In genomic region chr15:56040081-56041035, GRCh38 we compare ENCODE assay signal across 1 cellular context.
TF ChIP-seq lines count a peak whose summit lies in the region.

No MANE protein-coding gene starts in this region.

TF ChIP-seq in HepG2, 621 proteins besides CTCF, POLR2A, EP300 and RAD21 (continued from another document and continues in another):
- TF ChIP-seq MLX (CRISPR knock-in tag; IDR thresholded peaks at IDR 0.05) (peak; percentile 98), FOXA3 (CRISPR knock-in tag; IDR thresholded peaks at IDR 0.05) (peak; percentile 84; the same call in 1 of the 2 replicates), ZNF44 (CRISPR knock-in tag; IDR thresholded peaks at IDR 0.05) (0 out of 2 replicates have a peak, but pooled peaks have one; percentile 45), ZNF614 (CRISPR knock-in tag; IDR thresholded peaks at IDR 0.05; ENCODE audit: borderline replicate concordance) (0 out of 2 replicates have a peak, but pooled peaks have one; percentile 32), ZNF737 (CRISPR knock-in tag; IDR thresholded peaks at IDR 0.05; ENCODE audit: borderline replicate concordance) (peak; percentile 71; the same call in 1 of the 2 replicates), FOXA1 (IDR thresholded peaks at IDR 0.05) (no peak), FOXA1 (CRISPR knock-in tag; IDR thresholded peaks at IDR 0.05) (0 out of 2 replicates have a peak, but pooled peaks have one; percentile 25), JUNB (CRISPR knock-in tag; IDR thresholded peaks at IDR 0.05; ENCODE audit: borderline replicate concordance) (0 out of 2 replicates have a peak, but pooled peaks have one; percentile 50), ZNF746 (CRISPR knock-in tag; IDR thresholded peaks at IDR 0.05) (peak; percentile 55; the same call in 1 of the 2 replicates), ZBED4 (CRISPR knock-in tag; IDR thresholded peaks at IDR 0.05; ENCODE audit: borderline replicate concordance) (peak; percentile 17; the same call in 1 of the 2 replicates), PITX1 (CRISPR knock-in tag; IDR thresholded peaks at IDR 0.05) (peak; percentile 69; the same call in 1 of the 2 replicates), HOXA5 (CRISPR knock-in tag; IDR thresholded peaks at IDR 0.05) (peak; percentile 73; the same call in 1 of the 2 replicates), ELF1 (CRISPR knock-in tag; IDR thresholded peaks at IDR 0.05) (peak; percentile 39; the same call in 1 of the 2 replicates), KLF6 (CRISPR knock-in tag; IDR thresholded peaks at IDR 0.05) (peak; percentile 91), TBX2 (CRISPR knock-in tag; IDR thresholded peaks at IDR 0.05; ENCODE audit: borderline replicate concordance) (peak; percentile 62; the same call in 1 of the 2 replicates), YEATS4 (CRISPR knock-in tag; IDR thresholded peaks at IDR 0.05; ENCODE audit: borderline replicate concordance) (0 out of 2 replicates have a peak, but pooled peaks have one; percentile 47), TBX3 (IDR thresholded peaks at IDR 0.05; ENCODE audit: borderline replicate concordance) (peak; percentile 50; the same call in 1 of the 2 replicates), DRAP1 (CRISPR knock-in tag; IDR thresholded peaks at IDR 0.05) (no peak), FLYWCH1 (CRISPR knock-in tag; IDR thresholded peaks at IDR 0.05) (no peak), DDIT3 (CRISPR knock-in tag; IDR thresholded peaks at IDR 0.05) (no peak), NCOR1 (IDR thresholded peaks at IDR 0.05; ENCODE audit: borderline replicate concordance, low read length) (0 out of 2 replicates have a peak, but pooled peaks have one; percentile 32), ZNF878 (CRISPR knock-in tag; IDR thresholded peaks at IDR 0.05) (peak; percentile 60; the same call in 1 of the 2 replicates), ATF4 (CRISPR knock-in tag; IDR thresholded peaks at IDR 0.05) (peak; percentile 97 to 100), GABPB1 (CRISPR knock-in tag; IDR thresholded peaks at IDR 0.05) (peak; percentile 50; the same call in 1 of the 2 replicates), GABPA (IDR thresholded peaks at IDR 0.05; ENCODE audit: low read depth, low read length) (no peak), GABPA (CRISPR knock-in tag; IDR thresholded peaks at IDR 0.05; ENCODE audit: low read depth) (0 out of 2 replicates have a peak, but pooled peaks have one; percentile 16), FOXP4 (CRISPR knock-in tag; IDR thresholded peaks at IDR 0.05) (no peak), ARID5B (CRISPR knock-in tag; IDR thresholded peaks at IDR 0.05) (peak; percentile 95), TGIF2 (CRISPR knock-in tag; IDR thresholded peaks at IDR 0.05) (peak; percentile 70; the same call in 1 of the 2 replicates), MXI1 (IDR thresholded peaks at IDR 0.05; ENCODE audit: borderline replicate concordance, low read depth, low read length) (0 out of 3 replicates have a peak, but pooled peaks have one; percentile 22), YEATS2 (CRISPR knock-in tag; IDR thresholded peaks at IDR 0.05; ENCODE audit: borderline replicate concordance) (peak; percentile 49; the same call in 1 of the 2 replicates), PHF20 (CRISPR knock-in tag; IDR thresholded peaks at IDR 0.05) (peak; percentile 34; the same call in 1 of the 2 replicates), MXD3 (CRISPR knock-in tag; IDR thresholded peaks at IDR 0.05) (0 out of 2 replicates have a peak, but pooled peaks have one; percentile 33), HNF4G (IDR thresholded peaks at IDR 0.05; ENCODE audit: borderline replicate concordance, low read depth, low read length) (peak; percentile 12; the same call in 1 of the 2 replicates), HNF4G (CRISPR knock-in tag; IDR thresholded peaks at IDR 0.05; ENCODE audit: borderline replicate concordance, low read depth) (no peak), MNT (IDR thresholded peaks at IDR 0.05) (peak; percentile 68), ZNF547 (CRISPR knock-in tag; IDR thresholded peaks at IDR 0.05) (no peak), ZNF142 (CRISPR knock-in tag; IDR thresholded peaks at IDR 0.05) (peak; percentile 44; the same call in 1 of the 2 replicates)
